In the genomic region with DNA sequence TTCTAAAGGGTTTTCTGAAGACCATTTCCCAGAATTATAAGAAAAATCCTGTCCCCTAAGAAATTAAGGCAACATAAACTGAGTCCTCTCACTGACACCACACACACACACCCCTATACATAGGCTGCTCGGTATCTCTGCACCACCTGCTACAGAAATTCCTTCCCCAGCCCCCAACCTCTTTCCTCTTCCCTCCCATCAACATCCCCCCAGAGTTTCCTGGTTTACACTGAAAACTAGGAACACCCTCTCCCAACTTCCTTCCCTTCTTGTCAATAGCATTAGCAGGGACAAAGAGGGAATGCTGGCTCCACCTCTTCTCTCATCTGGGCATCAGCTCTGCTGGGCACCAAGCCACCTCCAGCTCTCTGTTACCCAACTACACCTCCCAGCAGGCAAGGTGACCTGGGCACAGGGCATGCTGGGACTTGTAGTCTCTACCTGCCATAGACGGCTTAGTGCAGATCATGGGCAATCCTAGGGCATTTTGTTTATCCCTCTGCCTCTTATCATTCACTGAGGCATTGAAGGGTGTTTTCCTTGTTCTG, we compare ENCODE assay signal across 8 cellular contexts. TPM values are rescaled to one million over a fixed set of nuclear protein-coding genes. Genes with fewer than 3 reads are reported as not detected.
DNase-seq lines count a peak whose midpoint lies in the region; ATAC-seq and TF ChIP-seq lines count a peak whose summit lies in the region.

No MANE protein-coding gene starts in this region.

- H3K9me3 ChIP-seq in A673 (ENCODE audit: low read depth, low read length, poor library complexity, severe bottlenecking) (no peaks in the 10 kb centered on the region), endodermal cell (ENCODE audit: control insufficient read depth, low read length) (no peaks in the 10 kb centered on the region)

- H3K9ac ChIP-seq in endodermal cell (ENCODE audit: extremely low read depth, low read length, poor library complexity, severe bottlenecking): no peak overlapping the region

- H3K9me2 ChIP-seq in GM23338 (ENCODE audit: insufficient read depth): no peaks in the 10 kb centered on the region

- no peak overlapping the region for H3K27ac ChIP-seq in A673 (ENCODE audit: low read depth, low read length, poor library complexity, severe bottlenecking)
- peak overlapping the region; percentile 42; the same call in 1 of the 2 replicates for H3K27ac ChIP-seq in GM23338 (ENCODE audit: low read depth)
- H3K27ac ChIP-seq in endodermal cell (ENCODE audit: low read depth, low read length): no peak overlapping the region

- H3K36me3 ChIP-seq in A673 (ENCODE audit: insufficient read depth, low read length, poor library complexity, severe bottlenecking) (no peaks in the 10 kb centered on the region), GM23338 (ENCODE audit: insufficient read depth) (no peaks in the 10 kb centered on the region), endodermal cell (ENCODE audit: control insufficient read depth, insufficient read depth, low read length) (no peaks in the 10 kb centered on the region)

- peaks cover 14% of the 10 kb centered on the region; the same call in 1 of the 2 replicates for H4K20me1 ChIP-seq in GM23338 (replicated peaks; ENCODE audit: insufficient read depth)

- peak overlapping the region; percentile 45 for H3K4me2 ChIP-seq in GM23338

- H3K9me3 Mint-ChIP-seq in GM23338 (no peaks in the 10 kb centered on the region), endodermal cell (no peaks in the 10 kb centered on the region)
- no peaks in the 10 kb centered on the region for H3K9me3 Mint-ChIP-seq in activated CD8-positive, alpha-beta T cell treated with anti-CD3 and anti-CD28 coated beads for 36 hours
- no peaks in the 10 kb centered on the region for H3K9me3 Mint-ChIP-seq in stimulated activated effector memory CD8-positive, alpha-beta T cell treated with anti-CD3 and anti-CD28 coated beads, Interleukin-12 subunit alpha, Interleukin-12 subunit beta, amount 100 ng/mL, for 72 hours

- H3K79me2 ChIP-seq in GM23338 (replicated peaks; ENCODE audit: insufficient read depth): peaks cover 8% of the 10 kb centered on the region; the same call in 1 of the 2 replicates

- H3K36me3 Mint-ChIP-seq in GM23338 (ENCODE audit: low read depth) (no peaks in the 10 kb centered on the region; the same call in 2 of the 3 replicates), endodermal cell (ENCODE audit: low read depth) (no peaks in the 10 kb centered on the region)
- H3K36me3 Mint-ChIP-seq in activated CD8-positive, alpha-beta T cell treated with anti-CD3 and anti-CD28 coated beads for 36 hours (ENCODE audit: low read depth): no peaks in the 10 kb centered on the region
- H3K36me3 Mint-ChIP-seq in stimulated activated effector memory CD8-positive, alpha-beta T cell treated with anti-CD3 and anti-CD28 coated beads, Interleukin-12 subunit alpha, Interleukin-12 subunit beta, amount 100 ng/mL, for 72 hours: no peaks in the 10 kb centered on the region

- H3K27ac Mint-ChIP-seq in GM23338 (0 out of 2 replicates have a peak overlapping the region, but pooled peaks have one; percentile 22), endodermal cell (no peak overlapping the region)
- no peak overlapping the region for H3K27ac Mint-ChIP-seq in activated CD8-positive, alpha-beta T cell treated with anti-CD3 and anti-CD28 coated beads for 36 hours
- no peak overlapping the region for H3K27ac Mint-ChIP-seq in stimulated activated effector memory CD8-positive, alpha-beta T cell treated with anti-CD3 and anti-CD28 coated beads, Interleukin-12 subunit alpha, Interleukin-12 subunit beta, amount 100 ng/mL, for 72 hours

- TF ChIP-seq CTCF in A673 (conservative IDR thresholded peaks at IDR 0.05; ENCODE audit: low read depth, low read length) (no peak), GM23338 (conservative IDR thresholded peaks at IDR 0.05; ENCODE audit: low read depth in 2 of 2) (no peak), endodermal cell (conservative IDR thresholded peaks at IDR 0.05) (no peak)
- TF ChIP-seq CTCF in activated CD8-positive, alpha-beta T cell treated with anti-CD3 and anti-CD28 coated beads for 36 hours (IDR thresholded peaks at IDR 0.05): no peak

- H3K27me3 ChIP-seq in A673 (replicated peaks; ENCODE audit: insufficient read depth, low read depth, low read length, poor library complexity) (no peaks in the 10 kb centered on the region), GM23338 (ENCODE audit: insufficient read depth) (no peaks in the 10 kb centered on the region), endodermal cell (ENCODE audit: control insufficient read depth, insufficient read depth, low read length, poor library complexity, severe bottlenecking) (peaks cover 16% of the 10 kb centered on the region)

- intact Hi-C loops in A673 (cut with micrococcal nuclease; ENCODE audit: unreplicated experiment): loop anchor here (2.0 to 5.0 kb wide), 2 partner anchors 85 to 110 kb away; no protein-coding TSS in a partner anchor
- intact Hi-C loops in activated CD8-positive, alpha-beta T cell treated with anti-CD3 and anti-CD28 coated beads for 36 hours (cut with micrococcal nuclease): loop anchor here (2.0 kb wide), 1 partner anchor 85 kb away; no protein-coding TSS in a partner anchor

- no TSS peak for BruUV-seq in A673 (replicated peaks; lab: Mats Ljungman, UMichigan)

- H3K4me3 ChIP-seq in A673 (ENCODE audit: low read depth, low read length, poor library complexity, severe bottlenecking) (no peak overlapping the region), GM23338 (peak overlapping the region; percentile 30; the same call in 1 of the 2 replicates), endodermal cell (ENCODE audit: low read length) (no peak overlapping the region)

- H3K4me3 Mint-ChIP-seq in GM23338 (peak overlapping the region; percentile 24; the same call in 2 of the 3 replicates), endodermal cell (no peak overlapping the region)
- no peak overlapping the region for H3K4me3 Mint-ChIP-seq in activated CD8-positive, alpha-beta T cell treated with anti-CD3 and anti-CD28 coated beads for 36 hours
- H3K4me3 Mint-ChIP-seq in stimulated activated effector memory CD8-positive, alpha-beta T cell treated with anti-CD3 and anti-CD28 coated beads, Interleukin-12 subunit alpha, Interleukin-12 subunit beta, amount 100 ng/mL, for 72 hours: no peak overlapping the region

- WGBS in endodermal cell (ENCODE audit: insufficient coverage in 1 of 2, insufficient read length in 1 of 2), 2 experiments: 23 to 40% methylated on average over 2 of the region's 2 CpGs

- DNase-seq in A673 (ENCODE audit: low spot score) (peak; percentile 73), GM23338 (ENCODE audit: low spot score) (peak; percentile 91), NCI-H446 (lab: John Stamatoyannopoulos, UW) (peak; percentile 73 to 90), endodermal cell (peak; percentile 94), midbrain (lab: John Stamatoyannopoulos, UW) (peak; percentile 82)
- DNase-seq in activated CD8-positive, alpha-beta T cell treated with anti-CD3 and anti-CD28 coated beads for 36 hours: peak; percentile 77
- DNase-seq in stimulated activated effector memory CD8-positive, alpha-beta T cell treated with anti-CD3 and anti-CD28 coated beads, Interleukin-12 subunit alpha, Interleukin-12 subunit beta, amount 100 ng/mL, for 72 hours (ENCODE audit: low spot score in 2 of 2): no peak

- no peak overlapping the region for H2AFZ ChIP-seq in GM23338

- H3K27me3 Mint-ChIP-seq in GM23338 (ENCODE audit: insufficient read depth, low read depth, poor library complexity): peaks cover 12% of the 10 kb centered on the region
- no peaks in the 10 kb centered on the region for H3K27me3 Mint-ChIP-seq in activated CD8-positive, alpha-beta T cell treated with anti-CD3 and anti-CD28 coated beads for 36 hours
- peaks cover 30% of the 10 kb centered on the region for H3K27me3 Mint-ChIP-seq in endodermal cell (ENCODE audit: insufficient read depth)

- H3K4me1 ChIP-seq in A673 (ENCODE audit: insufficient read depth, low read length, poor library complexity, severe bottlenecking) (peaks cover 17% of the 10 kb centered on the region), GM23338 (ENCODE audit: insufficient read depth) (peaks cover 30% of the 10 kb centered on the region), endodermal cell (ENCODE audit: control insufficient read depth, insufficient read depth, low read length) (no peaks in the 10 kb centered on the region)

- POLR2A ChIA-PET in A673 (lab: Charles Lee; ENCODE audit: low non-redundant PET): interaction anchor here (0.5 to 0.7 kb wide), 3 partner anchors 287 to 478 kb away, joined by 3 read pairs; a partner anchor contains a TSS
- POLR2A ChIA-PET in activated CD8-positive, alpha-beta T cell treated with anti-CD3 and anti-CD28 coated beads for 36 hours (lab: Charles Lee): interaction anchor here (1.0 to 5.6 kb wide), 4 partner anchors 60 to 118 kb away, joined by 3 to 39 read pairs (median 5); no protein-coding TSS in a partner anchor

- peaks cover 40% of the 10 kb centered on the region for H3K4me1 Mint-ChIP-seq in GM23338
- H3K4me1 Mint-ChIP-seq in activated CD8-positive, alpha-beta T cell treated with anti-CD3 and anti-CD28 coated beads for 36 hours (ENCODE audit: low read depth): peaks cover 20% of the 10 kb centered on the region
- H3K4me1 Mint-ChIP-seq in endodermal cell: peaks cover 9% of the 10 kb centered on the region
- peaks cover 18% of the 10 kb centered on the region for H3K4me1 Mint-ChIP-seq in stimulated activated effector memory CD8-positive, alpha-beta T cell treated with anti-CD3 and anti-CD28 coated beads, Interleukin-12 subunit alpha, Interleukin-12 subunit beta, amount 100 ng/mL, for 72 hours

- peaks cover 14% of the 10 kb centered on the region; the same call in 1 of the 2 replicates for H3F3A ChIP-seq in GM23338 (replicated peaks; ENCODE audit: low read depth)

- CTCF ChIA-PET in A673 (lab: Charles Lee): interaction anchor here (0.7 to 1.4 kb wide), 3 partner anchors 84 to 443 kb away, joined by 3 to 8 read pairs (median 4); no protein-coding TSS in a partner anchor
- CTCF ChIA-PET in activated CD8-positive, alpha-beta T cell treated with anti-CD3 and anti-CD28 coated beads for 36 hours (lab: Charles Lee): interaction anchor here (1.0 to 32.2 kb wide), 27 partner anchors 7 to 390 kb away, joined by 3 to 968 read pairs (median 6); a partner anchor contains a TSS

- ATAC-seq in GM23338: peak; percentile 86
- peak; percentile 83 for ATAC-seq in activated CD8-positive, alpha-beta T cell treated with anti-CD3 and anti-CD28 coated beads for 36 hours
- peak; percentile 84 for ATAC-seq in stimulated activated effector memory CD8-positive, alpha-beta T cell treated with anti-CD3 and anti-CD28 coated beads, Interleukin-12 subunit alpha, Interleukin-12 subunit beta, amount 100 ng/mL, for 72 hours
- no peak for ATAC-seq in GM21381 (IDR thresholded peaks at IDR 0.05; ENCODE audit: unreplicated experiment)

RNA-seq across cellular contexts. Expression of a gene that starts 15.7 kb away (rescaled TPM):
- 16.6 and 19.9 TPM in 2 replicates for total RNA-seq in A673 (2021)
- total RNA-seq in GM23338 (2014; rRNA removed; shearing (Covaris generic)): 33.3 and 35.7 TPM in 2 replicates
- 18.1 and 20.0 TPM in 2 replicates for polyA plus RNA-seq in GM23338 (2016; fragmentation: Nextera tagmentation; extraction: Ambion mirVana)
- total RNA-seq in activated CD8-positive, alpha-beta T cell treated with anti-CD3 and anti-CD28 coated beads for 36 hours: 1 to 10 TPM; 1.8 to 2.0 TPM
- 1 to 10 TPM in 1 of 2 donors, under 1 TPM in 1; 0.51 to 3.1 TPM for total RNA-seq in endodermal cell
- 8.4 TPM for polyA plus RNA-seq in endodermal cell (2013, experiment 1 of 2)
- polyA plus RNA-seq in endodermal cell (2013, experiment 2 of 2): 8.2 TPM

RNA-seq across cellular contexts. Expression of a gene that starts 19.1 kb away (rescaled TPM):
- total RNA-seq in A673 (2021) (59.7 and 60.5 TPM in 2 replicates), endodermal cell (10 to 100 TPM; 27.5 to 32.4 TPM)
- total RNA-seq in GM23338 (2014; rRNA removed; shearing (Covaris generic)): 78.0 and 83.2 TPM in 2 replicates
- polyA plus RNA-seq in GM23338 (2016; fragmentation: Nextera tagmentation; extraction: Ambion mirVana): 41.7 and 49.5 TPM in 2 replicates
- 100 to 1,000 TPM; 276 to 286 TPM for total RNA-seq in activated CD8-positive, alpha-beta T cell treated with anti-CD3 and anti-CD28 coated beads for 36 hours
- polyA plus RNA-seq in endodermal cell (2013, experiment 1 of 2): 37.5 TPM
- polyA plus RNA-seq in endodermal cell (2013, experiment 2 of 2): 40.2 TPM

RNA-seq across cellular contexts. Expression of a gene that starts 51.3 kb away (rescaled TPM):
- total RNA-seq in A673 (2021): 50.3 and 54.6 TPM in 2 replicates
- 42.3 and 42.8 TPM in 2 replicates for total RNA-seq in GM23338 (2014; rRNA removed; shearing (Covaris generic))
- 23.9 and 25.8 TPM in 2 replicates for polyA plus RNA-seq in GM23338 (2016; fragmentation: Nextera tagmentation; extraction: Ambion mirVana)
- total RNA-seq in activated CD8-positive, alpha-beta T cell treated with anti-CD3 and anti-CD28 coated beads for 36 hours: 1 to 10 TPM; 5.8 to 7.1 TPM
- 10 to 100 TPM; 45.2 to 53.1 TPM for total RNA-seq in endodermal cell
- 47.2 TPM for polyA plus RNA-seq in endodermal cell (2013, experiment 1 of 2)
- polyA plus RNA-seq in endodermal cell (2013, experiment 2 of 2): 34.8 TPM

Comparison
In these comparisons a context has a peak if more than half of its experiments do, and no peak if none do; other contexts are left out.
1. DNase-seq: peak in A673 (single experiment), GM23338 (single experiment), NCI-H446 (2 of 2), activated CD8-positive, alpha-beta T cell treated with anti-CD3 and anti-CD28 coated beads for 36 hours (single experiment), endodermal cell (single experiment) and midbrain (single experiment); none in stimulated activated effector memory CD8-positive, alpha-beta T cell treated with anti-CD3 and anti-CD28 coated beads, Interleukin-12 subunit alpha, Interleukin-12 subunit beta, amount 100 ng/mL, for 72 hours (0 of 2).